9 cellular contexts compared by ENCODE assay signal in the genomic region with DNA sequence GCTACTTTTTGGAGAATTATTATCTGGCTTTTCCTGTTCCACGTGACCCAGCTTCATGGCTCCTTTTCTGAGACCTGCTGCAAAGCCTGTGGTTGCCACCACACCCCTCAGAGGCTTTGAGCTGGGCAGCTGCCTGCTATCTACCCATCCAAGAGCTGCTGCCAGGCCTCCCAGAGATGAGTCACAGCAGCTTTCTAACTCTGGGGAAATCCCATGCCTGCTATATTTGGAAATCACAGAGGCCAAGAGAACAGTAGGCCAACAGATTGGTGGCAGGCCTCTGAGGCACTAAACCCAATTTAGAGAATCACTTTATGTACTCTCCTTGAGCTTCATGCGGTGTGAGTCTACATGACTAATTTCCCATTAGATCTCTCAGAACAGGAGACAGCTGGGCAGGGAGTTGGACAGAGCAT. TPM values are rescaled to one million over a fixed set of nuclear protein-coding genes. Genes with fewer than 3 reads are reported as not detected.
DNase-seq lines count a peak whose midpoint lies in the region; ATAC-seq and TF ChIP-seq lines count a peak whose summit lies in the region.
"Had no signal": no experiment of that assay in that cellular context is flagged by ENCODE, and none has a peak within 500 bp of the region (broad histone marks: within the 10 kb centered on the region; RNA-seq: fewer than 3 reads in every experiment).

No MANE protein-coding gene starts in this region.

- H3K4me1 ChIP-seq in SJSA1 (replicated peaks) = peaks cover 11% of the 10 kb centered on the region
- peaks cover 5% of the 10 kb centered on the region for H3K4me1 ChIP-seq in body of pancreas

- no peaks in the 10 kb centered on the region for H3K27me3 ChIP-seq in SJSA1 (replicated peaks)
- H3K27me3 ChIP-seq in body of pancreas = no peaks in the 10 kb centered on the region

- no peak overlapping the region for H3K4me3 ChIP-seq in SJSA1
- no peak overlapping the region for H3K4me3 ChIP-seq in body of pancreas
- H3K4me3 ChIP-seq: SK-N-MC had no signal

- TF ChIP-seq CTCF in body of pancreas (IDR thresholded peaks at IDR 0.05) = no peak

- H3K36me3 ChIP-seq in SJSA1 (peaks cover 26% of the 10 kb centered on the region), body of pancreas (replicated peaks in 1 of 2; ENCODE audit: insufficient read depth in 1 of 2, low read depth in 2 of 2) (no peaks in the 10 kb centered on the region)

- DNase-seq in DMS 273 treated with DMSO at 0.1 percent for 48 hours (lab: John Stamatoyannopoulos, UW) = peak; percentile 90
- DNase-seq in SJSA1 (ENCODE audit: low read depth in 1 of 2, low spot score in 2 of 2) = peak; percentile 83 to 90
- peak; percentile 24 to 65 (median 52) for DNase-seq in body of pancreas
- peak; percentile 75 for DNase-seq in kidney glomerular epithelial cell (lab: John Stamatoyannopoulos, UW)
- peak; percentile 8 to 44 for DNase-seq in stimulated activated CD4-positive, alpha-beta T cell treated with anti-CD3 and anti-CD28 coated beads, Interleukin-4, amount 100 ng/mL, for 48 hours (ENCODE audit: low read depth in 2 of 2)
- DNase-seq in NCI-H524 treated with DMSO at 0.1 percent for 48 hours (lab: John Stamatoyannopoulos, UW) = no peak

- intact Hi-C loops in body of pancreas (cut with DNase I) = no loop called here

- H3K9me3 ChIP-seq in SJSA1 (replicated peaks) (no peaks in the 10 kb centered on the region), body of pancreas (no peaks in the 10 kb centered on the region)

- ATAC-seq in GM19467 (IDR thresholded peaks at IDR 0.05; ENCODE audit: unreplicated experiment) (peak; percentile 98), HG03460 (IDR thresholded peaks at IDR 0.05; ENCODE audit: unreplicated experiment) (peak; percentile 99), body of pancreas (peak; percentile 76)

- peak overlapping the region; percentile 51 for H3K27ac ChIP-seq in SJSA1
- H3K27ac ChIP-seq in body of pancreas = peak overlapping the region in 1 of 4 donors; percentile 5
- H3K27ac ChIP-seq: SK-N-MC had no signal

- 50 to 56% methylated on average over 2 of the region's 2 CpGs for WGBS in body of pancreas, 2 donors

- no peak for TF ChIP-seq POLR2A in body of pancreas (IDR thresholded peaks at IDR 0.05)

RNA-seq across cellular contexts. Expression of gene SGCE, which starts 35.2 kb away (rescaled TPM):
- total RNA-seq in SJSA1 (2014; rRNA removed; shearing (Covaris generic)) = 117 and 123 TPM in 2 replicates
- total RNA-seq in body of pancreas = 10 to 100 TPM; 48.1 to 55.3 TPM
